ENCODE assay signal across 20 cellular contexts in genomic region chr1:59819566-59820438, GRCh38. TPM values are rescaled to one million over a fixed set of nuclear protein-coding genes. Genes with fewer than 3 reads are reported as not detected.
DNase-seq lines count a peak whose midpoint lies in the region; ATAC-seq and TF ChIP-seq lines count a peak whose summit lies in the region.
"Had no signal": no experiment of that assay in that cellular context is flagged by ENCODE, and none has a peak within 500 bp of the region (broad histone marks: within the 10 kb centered on the region; RNA-seq: fewer than 3 reads in every experiment).

No MANE protein-coding gene starts in this region.

- H3K4me3 Mint-ChIP-seq in activated naive CD8-positive, alpha-beta T cell, result no peak overlapping the region
- no peak overlapping the region for H3K4me3 Mint-ChIP-seq in activated naive CD8-positive, alpha-beta T cell treated with anti-CD3 and anti-CD28 coated beads for 36 hours
- H3K4me3 Mint-ChIP-seq: activated B cell treated with CpG ODN at 0.5 μM for 24 hours; CD4-positive, CD25-positive, alpha-beta regulatory T cell; endodermal cell had no signal

- peaks cover 11% of the 10 kb centered on the region for H3K4me1 Mint-ChIP-seq in activated naive CD8-positive, alpha-beta T cell (ENCODE audit: low read depth)
- peaks cover 4% of the 10 kb centered on the region for H3K4me1 Mint-ChIP-seq in activated naive CD8-positive, alpha-beta T cell treated with anti-CD3 and anti-CD28 coated beads for 36 hours
- H3K4me1 Mint-ChIP-seq: activated B cell treated with CpG ODN at 0.5 μM for 24 hours had no signal

- peak overlapping the region; percentile 13 for H3K27ac Mint-ChIP-seq in activated naive CD8-positive, alpha-beta T cell
- no peak overlapping the region for H3K27ac Mint-ChIP-seq in activated naive CD8-positive, alpha-beta T cell treated with anti-CD3 and anti-CD28 coated beads for 36 hours
- H3K27ac Mint-ChIP-seq: activated B cell treated with CpG ODN at 0.5 μM for 24 hours; CD4-positive, CD25-positive, alpha-beta regulatory T cell; endodermal cell had no signal

- no peak for DNase-seq in activated naive CD8-positive, alpha-beta T cell treated with anti-CD3 and anti-CD28 coated beads for 36 hours
- DNase-seq in epithelial cell of esophagus (ENCODE audit: low read depth) (peak; percentile 44), amygdala (lab: John Stamatoyannopoulos, UW) (no peak), NCI-H187 treated with DMSO at 0.1 percent for 48 hours (lab: John Stamatoyannopoulos, UW) (no peak), dedifferentiated amniotic fluid mesenchymal stem cell (ENCODE audit: extremely low spot score) (no peak)
- DNase-seq: activated B cell treated with CpG ODN at 0.5 μM for 24 hours; activated CD8-positive, alpha-beta memory T cell treated with anti-CD3 and anti-CD28 coated beads for 24 hours; adrenal gland; CD4-positive, CD25-positive, alpha-beta regulatory T cell; central memory CD4-positive, alpha-beta T cell; endodermal cell; hypothalamus; posterior cingulate gyrus; stimulated activated CD4-positive, alpha-beta T cell treated with anti-CD3 and anti-CD28 coated beads, Interleukin-12 subunit alpha, Interleukin-12 subunit beta, amount 100 ng/mL, for 4 hours; stimulated activated naive CD4-positive, alpha-beta T cell treated with Interleukin-2 at 50 U/mL for 16 hours; T-helper 2 cell; trophoblast cell had no signal

- H3K27me3 Mint-ChIP-seq in activated naive CD8-positive, alpha-beta T cell, result no peaks in the 10 kb centered on the region
- H3K27me3 Mint-ChIP-seq in activated naive CD8-positive, alpha-beta T cell treated with anti-CD3 and anti-CD28 coated beads for 36 hours, result no peaks in the 10 kb centered on the region
- H3K27me3 Mint-ChIP-seq: activated B cell treated with CpG ODN at 0.5 μM for 24 hours; CD4-positive, CD25-positive, alpha-beta regulatory T cell had no signal

- no peak for TF ChIP-seq CTCF in epithelial cell of esophagus (IDR thresholded peaks at IDR 0.05; ENCODE audit: insufficient read depth, low read depth, low read length, missing control alignments)

- H3K9me3 Mint-ChIP-seq in activated naive CD8-positive, alpha-beta T cell (ENCODE audit: low read depth), result no peaks in the 10 kb centered on the region
- H3K9me3 Mint-ChIP-seq in activated naive CD8-positive, alpha-beta T cell treated with anti-CD3 and anti-CD28 coated beads for 36 hours, result no peaks in the 10 kb centered on the region
- H3K9me3 Mint-ChIP-seq: activated B cell treated with CpG ODN at 0.5 μM for 24 hours; CD4-positive, CD25-positive, alpha-beta regulatory T cell; endodermal cell had no signal

- peak; percentile 53 for ATAC-seq in HG02938 (IDR thresholded peaks at IDR 0.05; ENCODE audit: unreplicated experiment)
- no peak for ATAC-seq in GM21723 (IDR thresholded peaks at IDR 0.05; ENCODE audit: unreplicated experiment)

- H3K4me3 ChIP-seq in epithelial cell of esophagus (ENCODE audit: low read length), result no peak overlapping the region
- H3K4me3 ChIP-seq: adrenal gland had no signal

- peaks cover under 1% of the 10 kb centered on the region for H3K36me3 Mint-ChIP-seq in activated naive CD8-positive, alpha-beta T cell
- H3K36me3 Mint-ChIP-seq in activated naive CD8-positive, alpha-beta T cell treated with anti-CD3 and anti-CD28 coated beads for 36 hours, result peaks cover 5% of the 10 kb centered on the region

RNA-seq across cellular contexts. Expression of gene HOOK1, which starts 5.1 kb away (rescaled TPM):
- 10 to 100 TPM; 12.9 to 14.0 TPM for total RNA-seq in activated naive CD8-positive, alpha-beta T cell treated with anti-CD3 and anti-CD28 coated beads for 36 hours
